29 cellular contexts compared by ENCODE assay signal in the genomic region with DNA sequence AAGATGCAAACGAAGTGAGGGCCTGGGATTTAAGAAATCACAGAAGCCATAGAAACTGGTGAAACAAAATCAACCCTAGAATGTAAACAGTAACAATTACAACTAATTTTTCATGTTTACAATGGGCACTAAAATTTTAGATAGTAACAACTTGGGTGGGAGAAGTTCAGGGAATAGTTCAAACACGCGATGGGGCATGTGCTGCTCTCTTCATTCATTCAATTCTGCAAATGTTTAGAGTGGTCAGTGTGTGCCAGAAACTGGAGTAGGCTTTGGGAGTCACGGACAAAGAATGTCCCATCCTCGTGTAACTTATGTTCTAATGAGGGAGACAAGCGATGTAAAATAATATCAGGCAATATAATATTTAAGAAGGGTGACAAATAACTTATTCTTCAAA.
"Had no signal": no experiment of that assay in that cellular context is flagged by ENCODE, and none has a peak within 500 bp of the region (broad histone marks: within the 10 kb centered on the region; RNA-seq: fewer than 3 reads in every experiment).

No MANE protein-coding gene starts in this region.

- H3K4me1 ChIP-seq: colonic mucosa, esophagus muscularis mucosa, esophagus squamous epithelium, foreskin keratinocyte, gastrocnemius medialis, gastroesophageal sphincter, heart left ventricle, heart right ventricle had no signal

- ATAC-seq: effector memory CD8-positive, alpha-beta T cell; esophagus mucosa; foreskin keratinocyte; gastrocnemius medialis; gastroesophageal sphincter; heart left ventricle; heart right ventricle had no signal

- H3K27me3 Mint-ChIP-seq: dendritic cell treated with granulocyte-macrophage colony-stimulating factor and Interleukin-4, amounts not matched to agents 40 ng/mL and 50 ng/mL, for 4 days had no signal

- H3K9me3 ChIP-seq: colonic mucosa, esophagus muscularis mucosa, gastrocnemius medialis, gastroesophageal sphincter, heart left ventricle had no signal

- DNase-seq: colonic mucosa; cortex of kidney; dermis blood vessel endothelial cell; dorsolateral prefrontal cortex; effector CD4-positive, alpha-beta T cell; effector CD8-positive, alpha-beta T cell; effector memory CD4-positive, alpha-beta T cell; effector memory CD8-positive, alpha-beta T cell; endodermal cell; erythroblast; esophagus squamous epithelium; foreskin fibroblast; foreskin keratinocyte; foreskin melanocyte; gastrocnemius medialis; glutamatergic neuron; head of caudate nucleus; heart left ventricle; heart right ventricle had no signal

- H3K27ac ChIP-seq: colonic mucosa, coronary artery, dorsolateral prefrontal cortex, epithelial cell of prostate, esophagus muscularis mucosa, esophagus squamous epithelium, foreskin keratinocyte, gastrocnemius medialis, gastroesophageal sphincter, heart left ventricle, heart right ventricle, hepatocyte had no signal

- H3K27ac Mint-ChIP-seq: dendritic cell treated with granulocyte-macrophage colony-stimulating factor and Interleukin-4, amounts not matched to agents 40 ng/mL and 50 ng/mL, for 4 days; effector memory CD8-positive, alpha-beta T cell; endodermal cell had no signal

- H3K4me3 ChIP-seq: colonic mucosa, coronary artery, dorsolateral prefrontal cortex, esophagus muscularis mucosa, esophagus squamous epithelium, gastrocnemius medialis, gastroesophageal sphincter, heart left ventricle, heart right ventricle, hepatocyte had no signal

- H3K4me3 Mint-ChIP-seq: dendritic cell treated with granulocyte-macrophage colony-stimulating factor and Interleukin-4, amounts not matched to agents 40 ng/mL and 50 ng/mL, for 4 days; effector memory CD8-positive, alpha-beta T cell; endodermal cell had no signal

- H3K27me3 ChIP-seq: colonic mucosa, dorsolateral prefrontal cortex, esophagus muscularis mucosa, esophagus squamous epithelium, foreskin keratinocyte, gastrocnemius medialis, gastroesophageal sphincter, heart left ventricle, hepatocyte had no signal

- FAIRE-seq: colon, endothelial cell of umbilical vein, frontal cortex had no signal

- H3K36me3 ChIP-seq: colonic mucosa, esophagus muscularis mucosa, esophagus squamous epithelium, gastrocnemius medialis, gastroesophageal sphincter, heart left ventricle, heart right ventricle had no signal
